ENCODE assay signal across 1 cellular context in the genomic region with DNA sequence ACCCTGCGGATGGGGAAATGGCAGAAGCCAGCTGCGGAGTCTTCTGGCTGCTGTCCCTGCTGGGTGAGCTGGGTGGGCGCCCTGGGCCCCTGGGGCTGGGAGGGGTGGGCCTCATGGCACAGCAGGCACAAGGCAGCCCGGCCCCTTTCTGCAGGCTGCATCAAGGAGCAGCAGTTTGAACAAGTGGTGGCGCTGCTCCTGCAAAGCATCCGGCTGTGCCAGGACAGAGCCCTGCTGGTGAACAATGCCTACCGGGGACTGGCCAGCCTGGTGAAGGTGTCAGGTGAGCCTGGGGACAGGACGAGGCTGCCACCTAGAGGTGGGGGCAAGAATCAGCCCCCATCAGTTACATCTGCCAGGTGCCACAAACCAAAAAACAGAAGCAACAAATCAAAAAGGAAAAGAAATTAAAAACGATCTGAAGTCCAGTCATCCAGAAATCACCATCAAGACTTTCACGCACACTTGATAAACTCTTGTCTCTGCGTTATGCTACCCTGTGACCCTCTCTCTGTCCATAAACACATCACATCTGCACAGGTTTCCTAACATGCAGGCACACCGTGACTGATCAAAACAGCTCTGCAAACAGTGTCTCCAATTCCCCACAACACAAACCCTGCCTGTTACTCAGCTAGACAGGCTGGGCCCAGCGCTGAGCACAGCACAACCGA.
A peak's percentile ranks its signal among the peaks of the same experiment; 100 is the strongest.
TF ChIP-seq lines count a peak whose summit lies in the region.

No MANE protein-coding gene starts in this region.

TF ChIP-seq in A549, 52 proteins besides CTCF, POLR2A, EP300 and RAD21:
- TF ChIP-seq, protein P1, sequence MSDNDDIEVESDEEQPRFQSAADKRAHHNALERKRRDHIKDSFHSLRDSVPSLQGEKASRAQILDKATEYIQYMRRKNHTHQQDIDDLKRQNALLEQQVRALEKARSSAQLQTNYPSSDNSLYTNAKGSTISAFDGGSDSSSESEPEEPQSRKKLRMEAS (IDR thresholded peaks at IDR 0.05), result 0 out of 2 replicates have a peak, but pooled peaks have one; percentile 15
- no peak for TF ChIP-seq ZNF302 (CRISPR knock-in tag; IDR thresholded peaks at IDR 0.05)
